Comparison of ENCODE assay signal across 20 cellular contexts in genomic region chr1:25522240-25522639, GRCh38. TPM values are rescaled to one million over a fixed set of nuclear protein-coding genes. Genes with fewer than 3 reads are reported as not detected.
DNase-seq lines count a peak whose midpoint lies in the region; ATAC-seq and TF ChIP-seq lines count a peak whose summit lies in the region.
"Had no signal": no experiment of that assay in that cellular context is flagged by ENCODE, and none has a peak within 500 bp of the region (broad histone marks: within the 10 kb centered on the region; RNA-seq: fewer than 3 reads in every experiment).

No MANE protein-coding gene starts in this region.

- H3K36me3 ChIP-seq in SK-N-SH (replicated peaks in 1 of 2; ENCODE audit: control insufficient read depth in 1 of 2, insufficient read depth in 2 of 2, low read length in 1 of 2) (no peaks in the 10 kb centered on the region), HEK293 (ENCODE audit: control insufficient read depth in 2 of 2, insufficient read depth in 1 of 2, low read length in 2 of 2) (no peaks in the 10 kb centered on the region)
- H3K36me3 ChIP-seq: ascending aorta, heart right ventricle, transverse colon had no signal

- H3K4me2 ChIP-seq in SK-N-SH, result no peak overlapping the region

- no peaks in the 10 kb centered on the region for H3K36me3 Mint-ChIP-seq in stimulated activated memory B cell treated with anti-CD40 and anti-IgM and Interleukin-4, amounts not matched to agents 10 μg/mL and 1 μg/mL and 100 μg/mL, for 72 hours
- H3K36me3 Mint-ChIP-seq: CD8-positive, alpha-beta memory T cell; T-cell had no signal

- no peaks in the 10 kb centered on the region for H3F3A ChIP-seq in SK-N-SH (replicated peaks; ENCODE audit: insufficient read depth)

- no peak for TF ChIP-seq RAD21 in SK-N-SH (IDR thresholded peaks at IDR 0.05; ENCODE audit: low read length)

- peaks cover 18% of the 10 kb centered on the region for H3K4me1 Mint-ChIP-seq in stimulated activated memory B cell treated with anti-CD40 and anti-IgM and Interleukin-4, amounts not matched to agents 10 μg/mL and 1 μg/mL and 100 μg/mL, for 72 hours

- POLR2A ChIA-PET in SK-N-SH (lab: Yijun Ruan, JAX) (no interaction called here), HEK293 (lab: Yijun Ruan, JAX) (interaction anchor here (0.6 to 0.7 kb wide), 2 partner anchors 37 to 92 kb away, joined by 5 read pairs; no protein-coding TSS in a partner anchor)

- H2AFZ ChIP-seq in SK-N-SH (ENCODE audit: low read depth), result no peak overlapping the region

- no peak for TF ChIP-seq EP300 in SK-N-SH (IDR thresholded peaks at IDR 0.05; ENCODE audit: borderline replicate concordance in 1 of 2, low read depth in 1 of 2, low read length in 1 of 2)

- peaks cover 5% of the 10 kb centered on the region for H3K9me3 Mint-ChIP-seq in stimulated activated memory B cell treated with anti-CD40 and anti-IgM and Interleukin-4, amounts not matched to agents 10 μg/mL and 1 μg/mL and 100 μg/mL, for 72 hours

- no peaks in the 10 kb centered on the region for H3K79me2 ChIP-seq in SK-N-SH (ENCODE audit: insufficient read depth)

- no peak overlapping the region for H3K9ac ChIP-seq in SK-N-SH

- no peaks in the 10 kb centered on the region for H4K20me1 ChIP-seq in SK-N-SH (ENCODE audit: insufficient read depth)

- H3K9me2 ChIP-seq in SK-N-SH, result no peaks in the 10 kb centered on the region

- H3K9me3 ChIP-seq in SK-N-SH, result no peaks in the 10 kb centered on the region
- H3K9me3 ChIP-seq in HEK293 (ENCODE audit: control insufficient read depth, insufficient read depth, low read depth, low read length), result no peaks in the 10 kb centered on the region
- H3K9me3 ChIP-seq: transverse colon had no signal

- H3K27ac ChIP-seq in SK-N-SH (ENCODE audit: low read depth in 2 of 2, low read length in 1 of 2), result no peak overlapping the region
- H3K27ac ChIP-seq in HEK293 (ENCODE audit: extremely low read depth, low read depth, low read length), result no peak overlapping the region
- H3K27ac ChIP-seq: ascending aorta, heart right ventricle, transverse colon had no signal

- TF ChIP-seq CTCF in SK-N-SH (IDR thresholded peaks at IDR 0.05), result no peak
- TF ChIP-seq CTCF in HEK293 (tag by site-specific recombination; IDR thresholded peaks at IDR 0.05), result no peak
- no peak for TF ChIP-seq CTCF in fibroblast of mammary gland (conservative IDR thresholded peaks at IDR 0.05; ENCODE audit: control insufficient read depth, insufficient read depth, low read depth, low read length)

- no peak overlapping the region for H3K4me3 ChIP-seq in SK-N-SH (ENCODE audit: low read depth in 2 of 2, low read length in 1 of 2)
- no peak overlapping the region for H3K4me3 ChIP-seq in HEK293 (ENCODE audit: low read depth, low read length)
- no peak overlapping the region for H3K4me3 ChIP-seq in fibroblast of mammary gland (ENCODE audit: control insufficient read depth, low read depth, low read length)
- H3K4me3 ChIP-seq: ascending aorta, heart right ventricle, transverse colon had no signal

- ATAC-seq in SK-N-SH treated with all-trans-retinoic acid at 6 μM for 48 hours, result peak; percentile 25
- no peak for ATAC-seq in stimulated activated memory B cell treated with anti-CD40 and anti-IgM and Interleukin-4, amounts not matched to agents 10 μg/mL and 1 μg/mL and 100 μg/mL, for 72 hours
- no peak for ATAC-seq in HG03442 (IDR thresholded peaks at IDR 0.05; ENCODE audit: unreplicated experiment)
- ATAC-seq in GM19351 (IDR thresholded peaks at IDR 0.05; ENCODE audit: unreplicated experiment), result no peak
- ATAC-seq: heart right ventricle, Right ventricle myocardium inferior, T-cell had no signal

- peak overlapping the region; percentile 28 for H3K27ac Mint-ChIP-seq in stimulated activated memory B cell treated with anti-CD40 and anti-IgM and Interleukin-4, amounts not matched to agents 10 μg/mL and 1 μg/mL and 100 μg/mL, for 72 hours
- H3K27ac Mint-ChIP-seq: activated naive CD4-positive, alpha-beta T cell treated with anti-CD3 and anti-CD28 coated beads for 36 hours had no signal

- WGBS in SK-N-SH (ENCODE audit: low lambda C conversion rate), result 74% methylated on average over 4 of the region's 5 CpGs

- peaks cover 9% of the 10 kb centered on the region for H3K27me3 Mint-ChIP-seq in stimulated activated memory B cell treated with anti-CD40 and anti-IgM and Interleukin-4, amounts not matched to agents 10 μg/mL and 1 μg/mL and 100 μg/mL, for 72 hours

- DNase-seq in SK-N-SH (no peak), fibroblast of mammary gland (ENCODE audit: low read depth) (peak; percentile 8), NCI-H446 (lab: John Stamatoyannopoulos, UW) (no peak)
- DNase-seq: activated CD4-positive, alpha-beta T cell treated with anti-CD3 and anti-CD28 coated beads, Interleukin-2, amount 50 U/mL, for 48 hours; activated naive CD4-positive, alpha-beta T cell treated with anti-CD3 and anti-CD28 coated beads for 36 hours; activated T-cell treated with anti-CD3 and anti-CD28 coated beads for 4 hours; DMS79 treated with DMSO at 0.1 percent for 48 hours; heart right ventricle; NCI-H510A; stimulated activated naive CD4-positive, alpha-beta T cell; T-cell; transverse colon had no signal

- no peaks in the 10 kb centered on the region; the same call in 1 of the 2 replicates for H3K27me3 ChIP-seq in SK-N-SH (ENCODE audit: insufficient read depth)
- H3K27me3 ChIP-seq: ascending aorta, transverse colon had no signal

- H3K4me3 Mint-ChIP-seq in stimulated activated memory B cell treated with anti-CD40 and anti-IgM and Interleukin-4, amounts not matched to agents 10 μg/mL and 1 μg/mL and 100 μg/mL, for 72 hours, result no peak overlapping the region
- H3K4me3 Mint-ChIP-seq: activated naive CD4-positive, alpha-beta T cell treated with anti-CD3 and anti-CD28 coated beads for 36 hours; CD8-positive, alpha-beta memory T cell; T-cell had no signal

- CTCF ChIA-PET in SK-N-SH (lab: Yijun Ruan, JAX) (interaction anchor here (1.3 to 1.6 kb wide), 2 partner anchors 21 to 288 kb away, joined by 3 to 6 read pairs; partner anchors contain the start of gene LDLRAP1), HEK293 (lab: Yijun Ruan, JAX) (interaction anchor here (0.9 kb wide), 1 partner anchor 16 kb away, joined by 4 read pairs; no protein-coding TSS in a partner anchor)

- H3K4me1 ChIP-seq in SK-N-SH (ENCODE audit: control insufficient read depth in 1 of 2, insufficient read depth in 2 of 2, low read depth in 1 of 2, low read length in 1 of 2) (peaks cover 0 to 7% of the 10 kb centered on the region in 2 experiments; a peak in 1 of 4 replicates), HEK293 (ENCODE audit: control insufficient read depth, insufficient read depth, low read length) (no peaks in the 10 kb centered on the region)
- H3K4me1 ChIP-seq: transverse colon had no signal

TF ChIP-seq in SK-N-SH treated with all-trans-retinoic acid at 6 μM for 48 hours, 23 proteins besides CTCF, POLR2A, EP300 and RAD21:
- no peak for TF ChIP-seq TCF4 (CRISPR knock-in tag; IDR thresholded peaks at IDR 0.05; ENCODE audit: borderline replicate concordance)
- no peak for TF ChIP-seq ISL1 (CRISPR knock-in tag; IDR thresholded peaks at IDR 0.05)
- no peak for TF ChIP-seq OSR1 (CRISPR knock-in tag; IDR thresholded peaks at IDR 0.05)
- no peak for TF ChIP-seq ARNTL (CRISPR knock-in tag; IDR thresholded peaks at IDR 0.05; ENCODE audit: borderline replicate concordance, low read depth)
- TF ChIP-seq CSDC2 (CRISPR knock-in tag; IDR thresholded peaks at IDR 0.05), result no peak
- TF ChIP-seq ZNF70 (CRISPR knock-in tag; IDR thresholded peaks at IDR 0.05), result no peak
- TF ChIP-seq ZFP3 (CRISPR knock-in tag; IDR thresholded peaks at IDR 0.05), result no peak
- no peak for TF ChIP-seq BACH2 (CRISPR knock-in tag; IDR thresholded peaks at IDR 0.05; ENCODE audit: borderline replicate concordance)
- TF ChIP-seq ZC3H10 (CRISPR knock-in tag; IDR thresholded peaks at IDR 0.05), result no peak
- no peak for TF ChIP-seq ZFP30 (CRISPR knock-in tag; IDR thresholded peaks at IDR 0.05)
TF ChIP-seq in SK-N-SH treated with all-trans-retinoic acid at 6 μM for 48 hours: peak in this region for 0.

TF ChIP-seq in SK-N-SH, 30 proteins besides CTCF, POLR2A, EP300 and RAD21 (continues in another document):
- TF ChIP-seq ELF1 (IDR thresholded peaks at IDR 0.05) (no peak), MEF2A (IDR thresholded peaks at IDR 0.05; ENCODE audit: borderline replicate concordance, low read depth) (no peak), TCF12 (IDR thresholded peaks at IDR 0.05) (no peak), POLR2AphosphoS5 (IDR thresholded peaks at IDR 0.05; ENCODE audit: low read depth, low read length) (no peak), MXI1 (IDR thresholded peaks at IDR 0.05; ENCODE audit: low read depth, low read length) (no peak), FOXM1 (IDR thresholded peaks at IDR 0.05; ENCODE audit: low read depth) (no peak), FOXJ3 (CRISPR knock-in tag; IDR thresholded peaks at IDR 0.05) (no peak), EZH2phosphoT487 (IDR thresholded peaks at IDR 0.05; ENCODE audit: borderline replicate concordance, low read depth) (no peak), MAX (IDR thresholded peaks at IDR 0.05; ENCODE audit: low read depth) (no peak), GABPA (IDR thresholded peaks at IDR 0.05; ENCODE audit: low read depth) (no peak)

TF ChIP-seq in HEK293, 187 proteins besides CTCF, POLR2A, EP300 and RAD21 (continues in another document):
- TF ChIP-seq ZBTB10 (tag by site-specific recombination; IDR thresholded peaks at IDR 0.05), result no peak

RNA-seq across cellular contexts. Expression of gene LDLRAP1, which starts 21.2 kb away (rescaled TPM):
- polyA plus RNA-seq in SK-N-SH (2012; rRNA removed), result 15.8 and 19.1 TPM in 2 replicates
- polyA plus RNA-seq in SK-N-SH (2012; cell fraction: cytosol; rRNA removed), result 10.1 and 13.7 TPM in 2 replicates
- 29.4 and 29.5 TPM in 2 replicates for polyA plus RNA-seq in SK-N-SH (2012; cell fraction: nucleus; rRNA removed)
